Comparison of ENCODE assay signal across 24 cellular contexts in the genomic region with DNA sequence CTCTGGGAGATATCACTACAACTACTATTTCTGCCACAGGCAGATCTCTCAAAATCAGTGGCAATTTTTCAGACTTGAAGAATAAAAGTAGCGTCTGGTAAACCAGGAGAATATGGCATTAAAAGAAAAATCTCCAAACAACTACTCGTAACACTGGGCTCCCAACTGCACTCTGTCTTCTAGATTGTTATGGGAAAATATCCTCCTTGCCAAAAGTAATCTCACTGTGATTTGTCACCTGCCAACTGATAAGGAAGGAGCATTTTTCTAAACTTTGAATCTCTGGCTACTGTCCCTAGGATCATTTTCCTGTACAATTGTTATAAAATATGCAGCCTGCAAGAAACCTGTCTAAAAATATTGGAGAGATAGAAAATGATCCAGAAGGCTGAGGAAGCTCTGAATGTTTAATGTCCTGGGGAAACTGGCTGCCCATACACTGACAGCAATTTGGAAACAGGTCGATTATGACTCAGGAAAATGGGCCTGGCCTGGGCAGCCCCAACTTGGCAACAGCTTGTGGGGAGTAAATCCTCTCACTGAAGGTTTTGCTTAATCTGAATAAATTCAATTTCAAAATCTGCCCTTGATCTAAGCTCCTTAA.
"Had no signal": no experiment of that assay in that cellular context is flagged by ENCODE, and none has a peak within 500 bp of the region (broad histone marks: within the 10 kb centered on the region; RNA-seq: fewer than 3 reads in every experiment).

No MANE protein-coding gene starts in this region.

- H3K27ac Mint-ChIP-seq: activated CD4-positive, alpha-beta T cell treated with anti-CD3 and anti-CD28 coated beads, Interleukin-2, amount 10 ng/mL, durations not matched to agents 24 days and 14 days; activated CD8-positive, alpha-beta T cell treated with anti-CD3 and anti-CD28 coated beads for 36 hours; activated naive CD8-positive, alpha-beta T cell treated with anti-CD3 and anti-CD28 coated beads for 36 hours; activated T-helper 17 cell treated with anti-CD3 and anti-CD28 coated beads, Interleukin-2, amount 50 U/mL, for 72 hours had no signal

- H3K9me3 Mint-ChIP-seq: activated CD4-positive, alpha-beta T cell treated with anti-CD3 and anti-CD28 coated beads, Interleukin-2, amount 10 ng/mL, durations not matched to agents 24 days and 14 days; activated CD8-positive, alpha-beta T cell treated with anti-CD3 and anti-CD28 coated beads for 36 hours; activated naive CD8-positive, alpha-beta T cell treated with anti-CD3 and anti-CD28 coated beads for 36 hours; activated T-helper 17 cell treated with anti-CD3 and anti-CD28 coated beads, Interleukin-2, amount 50 U/mL, for 72 hours; central memory CD8-positive, alpha-beta T cell; neural crest cell had no signal

- H3K36me3 Mint-ChIP-seq: activated naive CD8-positive, alpha-beta T cell treated with anti-CD3 and anti-CD28 coated beads for 36 hours had no signal

- H3K4me3 Mint-ChIP-seq: activated CD4-positive, alpha-beta T cell treated with anti-CD3 and anti-CD28 coated beads, Interleukin-2, amount 10 ng/mL, durations not matched to agents 24 days and 14 days; activated CD8-positive, alpha-beta T cell treated with anti-CD3 and anti-CD28 coated beads for 36 hours; activated naive CD8-positive, alpha-beta T cell treated with anti-CD3 and anti-CD28 coated beads for 36 hours; activated T-helper 17 cell treated with anti-CD3 and anti-CD28 coated beads, Interleukin-2, amount 50 U/mL, for 72 hours; central memory CD8-positive, alpha-beta T cell; neural crest cell had no signal

- H3K4me1 Mint-ChIP-seq: activated CD4-positive, alpha-beta T cell treated with anti-CD3 and anti-CD28 coated beads, Interleukin-2, amount 10 ng/mL, durations not matched to agents 24 days and 14 days; activated naive CD8-positive, alpha-beta T cell treated with anti-CD3 and anti-CD28 coated beads for 36 hours; activated T-helper 17 cell treated with anti-CD3 and anti-CD28 coated beads, Interleukin-2, amount 50 U/mL, for 72 hours; central memory CD8-positive, alpha-beta T cell had no signal

- H3K27me3 ChIP-seq: body of pancreas, colonic mucosa, right lobe of liver, stomach, testis, upper lobe of left lung had no signal

- H3K36me3 ChIP-seq: colonic mucosa, gastroesophageal sphincter, heart left ventricle, left lung, right lobe of liver, stomach, upper lobe of left lung had no signal

- ATAC-seq: activated CD8-positive, alpha-beta T cell treated with anti-CD3 and anti-CD28 coated beads for 36 hours; activated T-helper 17 cell treated with anti-CD3 and anti-CD28 coated beads, Interleukin-2, amount 50 U/mL, for 72 hours; body of pancreas; gastroesophageal sphincter; heart left ventricle; left lung; right lobe of liver had no signal

- H3K4me1 ChIP-seq: colonic mucosa, heart left ventricle, left lung, right lobe of liver, testis, upper lobe of left lung had no signal

- H3K9me3 ChIP-seq: body of pancreas, colonic mucosa, gastroesophageal sphincter, heart left ventricle, left lung, right lobe of liver, stomach, testis, upper lobe of left lung had no signal

- H3K4me3 ChIP-seq: body of pancreas, colonic mucosa, gastroesophageal sphincter, heart left ventricle, left lung, right lobe of liver, stomach, testis, upper lobe of left lung had no signal

- H3K27ac ChIP-seq: body of pancreas, colonic mucosa, gastroesophageal sphincter, heart left ventricle, left lung, right lobe of liver, stomach, testis, upper lobe of left lung had no signal

- DNase-seq: activated CD4-positive, alpha-beta T cell treated with anti-CD3 and anti-CD28 coated beads, Interleukin-2, amount 10 ng/mL, durations not matched to agents 24 days and 14 days; activated CD8-positive, alpha-beta T cell treated with anti-CD3 and anti-CD28 coated beads for 36 hours; activated naive CD4-positive, alpha-beta T cell; activated naive CD8-positive, alpha-beta T cell treated with anti-CD3 and anti-CD28 coated beads for 36 hours; activated T-cell treated with anti-CD3 and anti-CD28 coated beads, Interleukin-2, amount 50 U/mL, for 1 hour; colonic mucosa; heart left ventricle; kidney; left lung; mammary epithelial cell; midbrain; right lobe of liver; small intestine; stimulated activated CD4-positive, alpha-beta T cell treated with anti-CD3 and anti-CD28 coated beads, Interleukin-4, amount 100 ng/mL, for 1 hour; stomach; T-helper 1 cell; T1000; testis; upper lobe of left lung had no signal
